ENCODE assay signal across 1 cellular context in genomic region chr19:52898101-52898500, GRCh38.
TF ChIP-seq lines count a peak whose summit lies in the region.

No MANE protein-coding gene starts in this region.

TF ChIP-seq in SK-N-SH, 30 proteins besides CTCF, POLR2A, EP300 and RAD21 (continued from another document):
- TF ChIP-seq USF2 (IDR thresholded peaks at IDR 0.05; ENCODE audit: borderline replicate concordance, low read depth, low read length) = no peak
- TF ChIP-seq SIN3A (IDR thresholded peaks at IDR 0.05; ENCODE audit: borderline replicate concordance, low read depth, low read length) = no peak
- no peak for TF ChIP-seq EZH2phosphoT487 (IDR thresholded peaks at IDR 0.05; ENCODE audit: borderline replicate concordance, low read depth)
- no peak for TF ChIP-seq TAF1 (IDR thresholded peaks at IDR 0.05; ENCODE audit: borderline replicate concordance, low read depth, low read length)
- TF ChIP-seq RFX5 (IDR thresholded peaks at IDR 0.05; ENCODE audit: low read length) = no peak
- no peak for TF ChIP-seq RXRA (IDR thresholded peaks at IDR 0.05; ENCODE audit: borderline replicate concordance, low read depth)
- TF ChIP-seq SMC3 (IDR thresholded peaks at IDR 0.05; ENCODE audit: low read depth, low read length) = no peak
- TF ChIP-seq MEF2A (IDR thresholded peaks at IDR 0.05; ENCODE audit: borderline replicate concordance, low read depth) = no peak
- TF ChIP-seq POLR2AphosphoS5 (IDR thresholded peaks at IDR 0.05; ENCODE audit: low read depth, low read length) = no peak
